Comparison of ENCODE assay signal across 5 cellular contexts in the genomic region with DNA sequence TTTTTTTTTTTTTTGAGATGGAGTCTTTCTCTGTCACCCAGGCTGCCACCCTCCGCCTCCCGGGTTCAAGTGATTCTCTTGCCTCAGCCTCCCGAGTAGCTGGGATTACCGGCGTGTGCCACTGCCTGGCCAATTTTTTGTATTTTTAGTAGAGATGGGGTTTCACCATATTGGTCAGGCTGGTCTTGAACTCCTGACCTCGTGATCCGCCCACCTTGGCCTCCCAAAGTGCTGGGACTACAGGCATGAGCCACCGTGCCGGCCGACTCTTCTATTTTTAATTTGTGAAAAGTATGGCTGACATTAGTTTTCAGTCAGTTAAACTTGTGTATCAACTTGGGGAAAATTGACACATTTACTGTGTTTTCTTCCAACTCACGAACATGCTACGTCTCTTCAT. TPM values are rescaled to one million over a fixed set of nuclear protein-coding genes. Genes with fewer than 3 reads are reported as not detected.
"Had no signal": no experiment of that assay in that cellular context is flagged by ENCODE, and none has a peak within 500 bp of the region (broad histone marks: within the 10 kb centered on the region; RNA-seq: fewer than 3 reads in every experiment).

No MANE protein-coding gene starts in this region.

RNA-seq across cellular contexts. Expression of a gene that starts 53.6 kb away (rescaled TPM):
- total RNA-seq: PC-3, PC-9, SJCRH30, SJSA1, SK-MEL-5 had no signal
